ENCODE assay signal across 8 cellular contexts in genomic region chr5:69369369-69370121, GRCh38. TPM values are rescaled to one million over a fixed set of nuclear protein-coding genes. Genes with fewer than 3 reads are reported as not detected.
DNase-seq lines count a peak whose midpoint lies in the region; ATAC-seq lines count a peak whose summit lies in the region.

TSS of gene AK6 (minus strand) at chr5:69369520. CDS start at chr5:69369490, 30 bp downstream.
TSS of gene RAD17 (plus strand) at chr5:69369818. CDS start at chr5:69372209, 2,391 bp downstream.
TSS of gene TAF9 (minus strand) at chr5:69369520. CDS start at chr5:69365737, 3,783 bp downstream.

- H3K36me3 ChIP-seq in Karpas-422 (ENCODE audit: insufficient read depth, low read length), result peaks cover 33% of the 10 kb centered on the region

- H3K4me1 ChIP-seq in Karpas-422 (ENCODE audit: low read length), result peaks cover 54% of the 10 kb centered on the region

- no peaks in the 10 kb centered on the region for H3K9me3 ChIP-seq in Karpas-422 (ENCODE audit: low read length)

- H3K27me3 ChIP-seq in Karpas-422 (ENCODE audit: low read length), result no peaks in the 10 kb centered on the region

- peak within 1 kb of the TSS; percentile 69; the same call in 1 of the 2 replicates for H2AFZ ChIP-seq in Karpas-422 (ENCODE audit: low read length)

- intact Hi-C loops in activated T-helper 1 cell treated with anti-CD3 and anti-CD28 coated beads, Interleukin-12 subunit alpha, Interleukin-12 subunit beta, Interleukin-2, Interleukin-4 antibody, amounts not matched to agents 30 ng/mL and 10 ng/mL and 1 ng/mL, durations not matched to agents 14 hours and 24 hours and 36 hours (cut with micrococcal nuclease), result loop anchor here (1.0 to 2.0 kb wide), 7 partner anchors 37 to 327 kb away; partner anchors contain the start of genes CCDC125, CCNB1, CDK7 and CENPH

- H3K79me2 ChIP-seq in Karpas-422 (ENCODE audit: low read length), result peaks cover 96% of the 10 kb centered on the region

- H3K4me3 Mint-ChIP-seq in activated T-helper 1 cell treated with anti-CD3 and anti-CD28 coated beads, Interleukin-12 subunit alpha, Interleukin-12 subunit beta, Interleukin-2, Interleukin-4 antibody, amounts not matched to agents 30 ng/mL and 10 ng/mL and 1 ng/mL, durations not matched to agents 14 hours and 24 hours and 36 hours, result peak within 1 kb of the TSS; percentile 98
- H3K4me3 Mint-ChIP-seq in naive B cell, result peak within 1 kb of the TSS; percentile 87 to 98 (median 96)
- H3K4me3 Mint-ChIP-seq in stimulated activated memory B cell treated with anti-CD40 and anti-IgM and Interleukin-4, amounts not matched to agents 10 μg/mL and 1 μg/mL and 100 μg/mL, for 72 hours, result peak within 1 kb of the TSS; percentile 91

- no peaks in the 10 kb centered on the region for H3K9me3 Mint-ChIP-seq in activated T-helper 1 cell treated with anti-CD3 and anti-CD28 coated beads, Interleukin-12 subunit alpha, Interleukin-12 subunit beta, Interleukin-2, Interleukin-4 antibody, amounts not matched to agents 30 ng/mL and 10 ng/mL and 1 ng/mL, durations not matched to agents 14 hours and 24 hours and 36 hours
- no peaks in the 10 kb centered on the region for H3K9me3 Mint-ChIP-seq in naive B cell
- H3K9me3 Mint-ChIP-seq in stimulated activated memory B cell treated with anti-CD40 and anti-IgM and Interleukin-4, amounts not matched to agents 10 μg/mL and 1 μg/mL and 100 μg/mL, for 72 hours, result no peaks in the 10 kb centered on the region

- H3K4me2 ChIP-seq in Karpas-422 (ENCODE audit: low read depth, low read length, poor library complexity, severe bottlenecking), result peak within 1 kb of the TSS; percentile 94

- no peaks in the 10 kb centered on the region for H3K9me2 ChIP-seq in Karpas-422 (replicated peaks; ENCODE audit: insufficient read depth, low read length)

- peaks cover 18% of the 10 kb centered on the region; the same call in 1 of the 2 replicates for H4K20me1 ChIP-seq in Karpas-422 (ENCODE audit: insufficient read depth, low read depth, low read length)

- H3K27ac ChIP-seq in Karpas-422 (ENCODE audit: low read length), result peak within 1 kb of the TSS; percentile 86

- peaks cover 36% of the 10 kb centered on the region for H3K4me1 Mint-ChIP-seq in activated T-helper 1 cell treated with anti-CD3 and anti-CD28 coated beads, Interleukin-12 subunit alpha, Interleukin-12 subunit beta, Interleukin-2, Interleukin-4 antibody, amounts not matched to agents 30 ng/mL and 10 ng/mL and 1 ng/mL, durations not matched to agents 14 hours and 24 hours and 36 hours (ENCODE audit: low read depth)
- peaks cover 14 to 34% (median 16%) of the 10 kb centered on the region in 3 donors for H3K4me1 Mint-ChIP-seq in naive B cell
- peaks cover 25% of the 10 kb centered on the region for H3K4me1 Mint-ChIP-seq in stimulated activated memory B cell treated with anti-CD40 and anti-IgM and Interleukin-4, amounts not matched to agents 10 μg/mL and 1 μg/mL and 100 μg/mL, for 72 hours

- ATAC-seq in GM21825 (IDR thresholded peaks at IDR 0.05; ENCODE audit: unreplicated experiment), result peak; percentile 89
- ATAC-seq in naive B cell (ENCODE audit: low read depth in 2 of 2), result peak; percentile 87 to 89
- ATAC-seq in stimulated activated memory B cell treated with anti-CD40 and anti-IgM and Interleukin-4, amounts not matched to agents 10 μg/mL and 1 μg/mL and 100 μg/mL, for 72 hours, result peak; percentile 99

- H3K36me3 Mint-ChIP-seq in activated T-helper 1 cell treated with anti-CD3 and anti-CD28 coated beads, Interleukin-12 subunit alpha, Interleukin-12 subunit beta, Interleukin-2, Interleukin-4 antibody, amounts not matched to agents 30 ng/mL and 10 ng/mL and 1 ng/mL, durations not matched to agents 14 hours and 24 hours and 36 hours (ENCODE audit: low read depth), result peaks cover 20% of the 10 kb centered on the region
- H3K36me3 Mint-ChIP-seq in naive B cell, result peaks cover 0 to 6% of the 10 kb centered on the region in 2 donors
- H3K36me3 Mint-ChIP-seq in stimulated activated memory B cell treated with anti-CD40 and anti-IgM and Interleukin-4, amounts not matched to agents 10 μg/mL and 1 μg/mL and 100 μg/mL, for 72 hours, result peaks cover 18% of the 10 kb centered on the region

- no peaks in the 10 kb centered on the region for H3K27me3 Mint-ChIP-seq in activated T-helper 1 cell treated with anti-CD3 and anti-CD28 coated beads, Interleukin-12 subunit alpha, Interleukin-12 subunit beta, Interleukin-2, Interleukin-4 antibody, amounts not matched to agents 30 ng/mL and 10 ng/mL and 1 ng/mL, durations not matched to agents 14 hours and 24 hours and 36 hours (ENCODE audit: insufficient read depth)
- no peaks in the 10 kb centered on the region for H3K27me3 Mint-ChIP-seq in naive B cell
- H3K27me3 Mint-ChIP-seq in stimulated activated memory B cell treated with anti-CD40 and anti-IgM and Interleukin-4, amounts not matched to agents 10 μg/mL and 1 μg/mL and 100 μg/mL, for 72 hours, result no peaks in the 10 kb centered on the region

- H3K9ac ChIP-seq in Karpas-422 (ENCODE audit: low read length), result peak within 1 kb of the TSS; percentile 77

- peak within 1 kb of the TSS; percentile 76 for H3K4me3 ChIP-seq in Karpas-422 (ENCODE audit: low read length)

- peak within 1 kb of the TSS; percentile 98 for H3K27ac Mint-ChIP-seq in activated T-helper 1 cell treated with anti-CD3 and anti-CD28 coated beads, Interleukin-12 subunit alpha, Interleukin-12 subunit beta, Interleukin-2, Interleukin-4 antibody, amounts not matched to agents 30 ng/mL and 10 ng/mL and 1 ng/mL, durations not matched to agents 14 hours and 24 hours and 36 hours
- H3K27ac Mint-ChIP-seq in naive B cell, result peak within 1 kb of the TSS; percentile 98 to 100 (median 100)
- H3K27ac Mint-ChIP-seq in stimulated activated memory B cell treated with anti-CD40 and anti-IgM and Interleukin-4, amounts not matched to agents 10 μg/mL and 1 μg/mL and 100 μg/mL, for 72 hours, result peak within 1 kb of the TSS; percentile 98

- DNase-seq in DMS79 treated with DMSO at 0.1 percent for 48 hours (lab: John Stamatoyannopoulos, UW), result peak; percentile 70
- peak; percentile 96 for DNase-seq in Karpas-422
- DNase-seq in RKO (ENCODE audit: low spot score), result peak; percentile 92
- peak; percentile 87 for DNase-seq in activated T-helper 1 cell treated with anti-CD3 and anti-CD28 coated beads, Interleukin-12 subunit alpha, Interleukin-12 subunit beta, Interleukin-2, Interleukin-4 antibody, amounts not matched to agents 30 ng/mL and 10 ng/mL and 1 ng/mL, durations not matched to agents 14 hours and 24 hours and 36 hours (ENCODE audit: low spot score)
- peak; percentile 91 for DNase-seq in fibroblast of gingiva (ENCODE audit: low read depth)
- peak; percentile 96 for DNase-seq in naive B cell

RNA-seq across cellular contexts. Expression of gene AK6, which starts in this region (rescaled TPM):
- total RNA-seq in Karpas-422 (2014; rRNA removed; shearing (Covaris generic); ENCODE audit: low replicate concordance), result 48.5 and 56.0 TPM in 2 replicates
- total RNA-seq in activated T-helper 1 cell treated with anti-CD3 and anti-CD28 coated beads, Interleukin-12 subunit alpha, Interleukin-12 subunit beta, Interleukin-2, Interleukin-4 antibody, amounts not matched to agents 30 ng/mL and 10 ng/mL and 1 ng/mL, durations not matched to agents 14 hours and 24 hours and 36 hours, result 59.0 and 62.3 TPM in 2 replicates
- 10 to 100 TPM; 49.1 to 98.0 (median 79.9) TPM for polyA plus RNA-seq in naive B cell (ENCODE audit: low read depth in 6 of 6)

RNA-seq across cellular contexts. Expression of gene RAD17, which starts in this region (rescaled TPM):
- total RNA-seq in Karpas-422 (2014; rRNA removed; shearing (Covaris generic); ENCODE audit: low replicate concordance), result 46.5 and 61.7 TPM in 2 replicates
- total RNA-seq in activated T-helper 1 cell treated with anti-CD3 and anti-CD28 coated beads, Interleukin-12 subunit alpha, Interleukin-12 subunit beta, Interleukin-2, Interleukin-4 antibody, amounts not matched to agents 30 ng/mL and 10 ng/mL and 1 ng/mL, durations not matched to agents 14 hours and 24 hours and 36 hours, result 22.0 and 26.9 TPM in 2 replicates
- polyA plus RNA-seq in naive B cell (ENCODE audit: low read depth in 6 of 6), result 10 to 100 TPM; 23.4 to 35.3 (median 28.8) TPM

RNA-seq across cellular contexts. Expression of gene TAF9, which starts in this region (rescaled TPM):
- total RNA-seq in Karpas-422 (2014; rRNA removed; shearing (Covaris generic); ENCODE audit: low replicate concordance), result 74.5 and 109 TPM in 2 replicates
- total RNA-seq in activated T-helper 1 cell treated with anti-CD3 and anti-CD28 coated beads, Interleukin-12 subunit alpha, Interleukin-12 subunit beta, Interleukin-2, Interleukin-4 antibody, amounts not matched to agents 30 ng/mL and 10 ng/mL and 1 ng/mL, durations not matched to agents 14 hours and 24 hours and 36 hours, result 60.0 and 65.0 TPM in 2 replicates
- 100 to 1,000 TPM in 5 of 6 donors, 10 to 100 TPM in 1; 91.6 to 165 (median 120) TPM for polyA plus RNA-seq in naive B cell (ENCODE audit: low read depth in 6 of 6)

Comparison
In these comparisons a context has a peak if more than half of its experiments do, and no peak if none do; other contexts are left out.
1. Peak in every context shown above with its lines: DNase-seq, ATAC-seq, H3K4me3 ChIP-seq and H3K27ac ChIP-seq.